14 cellular contexts compared by ENCODE assay signal in the genomic region with DNA sequence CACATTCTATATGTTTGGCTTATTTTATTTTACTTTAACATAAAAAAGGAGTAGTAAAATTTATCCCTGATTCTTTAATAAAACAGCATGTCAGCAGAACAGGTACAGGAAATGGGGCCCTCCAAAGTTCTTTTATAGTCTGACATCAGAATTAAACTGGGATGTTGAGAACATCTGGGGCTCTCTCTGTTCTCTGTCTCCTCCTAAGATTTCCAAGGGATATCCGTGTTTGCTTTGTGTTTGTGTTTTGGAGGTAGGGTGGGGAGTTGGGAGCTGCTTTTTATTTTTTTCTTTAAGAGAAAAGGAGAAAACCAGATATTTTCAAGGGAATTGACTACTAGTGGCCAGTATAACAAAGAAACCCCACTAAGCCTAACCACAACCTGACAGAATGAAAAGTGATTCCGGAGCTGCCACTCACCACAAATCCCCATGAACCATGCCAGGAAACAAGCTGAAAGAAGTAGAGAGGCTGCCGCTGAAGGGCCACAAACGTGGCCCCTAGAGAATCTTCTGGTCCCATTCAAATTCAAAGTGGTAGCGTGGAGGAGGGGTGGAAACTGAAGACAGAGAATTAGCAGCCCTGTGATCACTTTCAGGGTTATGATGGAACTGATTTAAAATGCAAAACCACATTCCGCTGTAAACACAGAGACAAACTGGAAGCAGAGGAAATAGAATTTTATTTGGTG.
DNase-seq lines count a peak whose midpoint lies in the region; ATAC-seq lines count a peak whose summit lies in the region.
"Had no signal": no experiment of that assay in that cellular context is flagged by ENCODE, and none has a peak within 500 bp of the region (broad histone marks: within the 10 kb centered on the region; RNA-seq: fewer than 3 reads in every experiment).

No MANE protein-coding gene starts in this region.

- intact Hi-C loops in left cardiac atrium (cut with DNase I), result no loop called here

- CTCF ChIA-PET in T-cell (lab: Charles Lee), result no interaction called here

- no peak overlapping the region for H3K4me3 Mint-ChIP-seq in stimulated activated naive B cell treated with anti-CD40 and anti-IgM and Interleukin-4, amounts not matched to agents 10 μg/mL and 1 μg/mL and 100 μg/mL, for 72 hours
- no peak overlapping the region for H3K4me3 Mint-ChIP-seq in T-cell
- H3K4me3 Mint-ChIP-seq: activated naive CD4-positive, alpha-beta T cell treated with anti-CD3 and anti-CD28 coated beads, Interleukin-2, amount 50 U/mL, for 24 hours had no signal

- DNase-seq in left cardiac atrium, result no peak
- peak; percentile 78 for DNase-seq in retina
- DNase-seq in occipital lobe (lab: John Stamatoyannopoulos, UW), result no peak
- no peak for DNase-seq in stimulated activated naive B cell treated with anti-CD40 and anti-IgM and Interleukin-4, amounts not matched to agents 10 μg/mL and 1 μg/mL and 100 μg/mL, for 72 hours
- no peak for DNase-seq in T-cell
- DNase-seq: activated CD8-positive, alpha-beta memory T cell treated with anti-CD3 and anti-CD28 coated beads for 24 hours; Karpas-422; NCI-H2081 treated with DMSO at 0.1 percent for 48 hours; PC-3; stimulated activated CD4-positive, alpha-beta T cell treated with anti-CD3 and anti-CD28 coated beads, Interleukin-4, amount 100 ng/mL, for 24 hours had no signal

- no peaks in the 10 kb centered on the region for H3K27me3 Mint-ChIP-seq in stimulated activated naive B cell treated with anti-CD40 and anti-IgM and Interleukin-4, amounts not matched to agents 10 μg/mL and 1 μg/mL and 100 μg/mL, for 72 hours
- H3K27me3 Mint-ChIP-seq in T-cell, result no peaks in the 10 kb centered on the region
- H3K27me3 Mint-ChIP-seq: activated naive CD4-positive, alpha-beta T cell treated with anti-CD3 and anti-CD28 coated beads, Interleukin-2, amount 50 U/mL, for 24 hours had no signal

- H3K9me3 Mint-ChIP-seq in stimulated activated naive B cell treated with anti-CD40 and anti-IgM and Interleukin-4, amounts not matched to agents 10 μg/mL and 1 μg/mL and 100 μg/mL, for 72 hours, result no peaks in the 10 kb centered on the region
- H3K9me3 Mint-ChIP-seq in T-cell, result peaks cover 6 to 20% (median 10%) of the 10 kb centered on the region in 3 donors
- H3K9me3 Mint-ChIP-seq: activated naive CD4-positive, alpha-beta T cell treated with anti-CD3 and anti-CD28 coated beads, Interleukin-2, amount 50 U/mL, for 24 hours had no signal

- no peak overlapping the region for H3K27ac Mint-ChIP-seq in stimulated activated naive B cell treated with anti-CD40 and anti-IgM and Interleukin-4, amounts not matched to agents 10 μg/mL and 1 μg/mL and 100 μg/mL, for 72 hours
- no peak overlapping the region for H3K27ac Mint-ChIP-seq in T-cell
- H3K27ac Mint-ChIP-seq: activated naive CD4-positive, alpha-beta T cell treated with anti-CD3 and anti-CD28 coated beads, Interleukin-2, amount 50 U/mL, for 24 hours had no signal

- POLR2A ChIA-PET in T-cell (lab: Charles Lee), result no interaction called here

- ATAC-seq in GM21390 (IDR thresholded peaks at IDR 0.05; ENCODE audit: unreplicated experiment) (peak; percentile 57), HG03571 (IDR thresholded peaks at IDR 0.05; ENCODE audit: unreplicated experiment) (peak; percentile 47), left cardiac atrium (peak; percentile 15 to 38), T-cell (replicated peaks in 1 of 4) (no peak)
- no peak for ATAC-seq in stimulated activated naive B cell treated with anti-CD40 and anti-IgM and Interleukin-4, amounts not matched to agents 10 μg/mL and 1 μg/mL and 100 μg/mL, for 72 hours (replicated peaks)
- no peak for ATAC-seq in activated CD4-positive, CD25-positive, alpha-beta regulatory T cell treated with anti-CD3 and anti-CD28 coated beads, Interleukin-2, amount 50 U/mL, for 24 hours
- ATAC-seq: PC-3 had no signal

- no peaks in the 10 kb centered on the region for H3K36me3 Mint-ChIP-seq in stimulated activated naive B cell treated with anti-CD40 and anti-IgM and Interleukin-4, amounts not matched to agents 10 μg/mL and 1 μg/mL and 100 μg/mL, for 72 hours
- H3K36me3 Mint-ChIP-seq in T-cell, result no peaks in the 10 kb centered on the region
- H3K36me3 Mint-ChIP-seq: activated naive CD4-positive, alpha-beta T cell treated with anti-CD3 and anti-CD28 coated beads, Interleukin-2, amount 50 U/mL, for 24 hours had no signal

- H3K4me1 Mint-ChIP-seq in stimulated activated naive B cell treated with anti-CD40 and anti-IgM and Interleukin-4, amounts not matched to agents 10 μg/mL and 1 μg/mL and 100 μg/mL, for 72 hours, result no peaks in the 10 kb centered on the region
- no peaks in the 10 kb centered on the region for H3K4me1 Mint-ChIP-seq in T-cell
- H3K4me1 Mint-ChIP-seq: activated naive CD4-positive, alpha-beta T cell treated with anti-CD3 and anti-CD28 coated beads, Interleukin-2, amount 50 U/mL, for 24 hours had no signal

Comparison
In these comparisons a context has a peak if more than half of its experiments do, and no peak if none do; other contexts are left out.
1. ATAC-seq: peak in GM21390 (single experiment), HG03571 (single experiment) and left cardiac atrium (2 of 2); none in stimulated activated naive B cell treated with anti-CD40 and anti-IgM and Interleukin-4, amounts not matched to agents 10 μg/mL and 1 μg/mL and 100 μg/mL, for 72 hours (0 of 2), T-cell (0 of 4) and activated CD4-positive, CD25-positive, alpha-beta regulatory T cell treated with anti-CD3 and anti-CD28 coated beads, Interleukin-2, amount 50 U/mL, for 24 hours (0 of 2).